Comparison of ENCODE assay signal across 8 cellular contexts in the genomic region with DNA sequence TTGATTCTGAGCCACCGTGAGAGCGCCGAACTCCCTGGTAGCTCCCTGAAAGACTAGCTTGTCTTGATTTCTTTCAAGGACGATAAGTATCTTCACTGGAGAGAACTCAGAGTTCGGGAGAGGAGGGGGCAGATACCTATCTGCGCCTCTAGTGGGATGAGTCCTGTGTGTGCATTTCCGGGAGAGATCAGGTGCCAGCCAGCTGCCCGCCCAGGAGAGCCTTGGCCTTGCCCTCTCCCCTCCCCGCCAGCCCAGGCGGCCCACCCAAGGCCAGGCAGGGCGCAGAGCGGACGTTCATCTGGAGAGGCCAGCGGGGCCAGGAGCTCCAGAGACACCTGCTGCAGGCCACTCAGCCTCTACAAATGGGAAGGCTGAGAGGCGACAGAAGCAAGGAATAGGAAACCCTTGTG. TPM values are rescaled to one million over a fixed set of nuclear protein-coding genes. Genes with fewer than 3 reads are reported as not detected.
DNase-seq lines count a peak whose midpoint lies in the region; ATAC-seq, FAIRE-seq and TF ChIP-seq lines count a peak whose summit lies in the region.

No MANE protein-coding gene starts in this region.

- H3K27ac ChIP-seq in A549 (peak overlapping the region; percentile 73 to 87), thoracic aorta (peak overlapping the region; percentile 93 to 97)

- TF ChIP-seq EP300 in A549 (IDR thresholded peaks at IDR 0.05) (no peak), Ishikawa (IDR thresholded peaks at IDR 0.05; ENCODE audit: borderline replicate concordance) (no peak)

- H3K27me3 ChIP-seq in thoracic aorta (replicated peaks; ENCODE audit: insufficient read depth) = no peaks in the 10 kb centered on the region

- TF ChIP-seq RAD21 in A549 (conservative IDR thresholded peaks at IDR 0.05 in 1 of 2, IDR thresholded peaks at IDR 0.05 in 1 of 2) = no peak
- TF ChIP-seq RAD21 in Ishikawa (IDR thresholded peaks at IDR 0.05; ENCODE audit: low read depth) = no peak

- peaks cover 24% of the 10 kb centered on the region for H3K4me1 ChIP-seq in A549
- peaks cover 41 to 59% of the 10 kb centered on the region in 2 donors for H3K4me1 ChIP-seq in thoracic aorta (ENCODE audit: control insufficient read depth in 1 of 2, low read depth in 2 of 2)

- DNase-seq in A549 (ENCODE audit: low read depth in 1 of 2, low spot score in 1 of 2) = peak; percentile 67 to 68
- DNase-seq in astrocyte of the hippocampus (ENCODE audit: low read depth, low spot score) = peak; percentile 30
- DNase-seq in left colon = peak; percentile 79 to 86
- DNase-seq in thoracic aorta (ENCODE audit: low spot score) = no peak
- no peak for DNase-seq in stimulated activated CD4-positive, alpha-beta T cell treated with anti-CD3 and anti-CD28 coated beads, Interleukin-4, amount 100 ng/mL, for 4 hours
- DNase-seq in H54 (ENCODE audit: insufficient read length, low spot score) = no peak

- intact Hi-C loops in left colon (cut with DNase I, micrococcal nuclease) = no loop called here

- peak; percentile 77 to 78 for ATAC-seq in A549
- ATAC-seq in left colon = peak; percentile 73
- no peak for ATAC-seq in thoracic aorta (ENCODE audit: insufficient number of reproducible peaks, low FRiP score, low read depth)
- ATAC-seq in GM21529 (IDR thresholded peaks at IDR 0.05; ENCODE audit: unreplicated experiment) = no peak

- H3K9me3 ChIP-seq in A549 (no peaks in the 10 kb centered on the region), thoracic aorta (no peaks in the 10 kb centered on the region)

- no peaks in the 10 kb centered on the region for H3K36me3 ChIP-seq in thoracic aorta

- H3K4me2 ChIP-seq in A549 = peak overlapping the region; percentile 93

- TF ChIP-seq CTCF in A549 (IDR thresholded peaks at IDR 0.05) (no peak), thoracic aorta (IDR thresholded peaks at IDR 0.05) (no peak)

- CTCF ChIA-PET in A549 (lab: Yijun Ruan, JAX) = interaction anchor here (0.7 to 32.3 kb wide), 18 partner anchors 9 to 213 kb away, joined by 3 to 529 read pairs (median 5); no protein-coding TSS in a partner anchor

- TF ChIP-seq POLR2A in A549 (IDR thresholded peaks at IDR 0.05; ENCODE audit: low read length) = no peak
- no peak for TF ChIP-seq POLR2A in H54 (IDR thresholded peaks at IDR 0.05; ENCODE audit: low read depth, low read length)

- FAIRE-seq in A549 (lab: Jason Lieb, UNC) (no peak), H54 (lab: Jason Lieb, UNC) (no peak)

- POLR2A ChIA-PET in A549 (lab: Yijun Ruan, JAX) = interaction anchor here (1.2 to 2.1 kb wide), 5 partner anchors 14 to 269 kb away, joined by 3 to 7 read pairs (median 3); a partner anchor contains a TSS

- H3K4me3 ChIP-seq in A549 (peak overlapping the region; percentile 65), thoracic aorta (peak overlapping the region; percentile 95)

- WGBS in A549 (ENCODE audit: missing lambda C conversion rate) = 34% methylated on average over 10 of the region's 15 CpGs

TF ChIP-seq in A549, 52 proteins besides CTCF, POLR2A, EP300 and RAD21:
- TF ChIP-seq HEYL (CRISPR knock-in tag; IDR thresholded peaks at IDR 0.05) (no peak), FOSL2 (IDR thresholded peaks at IDR 0.05) (no peak), FOSL2 (CRISPR knock-in tag; IDR thresholded peaks at IDR 0.05) (no peak), SREBF2 (IDR thresholded peaks at IDR 0.05) (no peak), CBX2 (IDR thresholded peaks at IDR 0.05; ENCODE audit: borderline replicate concordance, low read depth) (no peak), POLR2AphosphoS2 (conservative IDR thresholded peaks at IDR 0.05; ENCODE audit: low read length) (no peak), CHD2 (IDR thresholded peaks at IDR 0.05; ENCODE audit: low read length, partially characterized antibody) (no peak)
- TF ChIP-seq, protein P1, sequence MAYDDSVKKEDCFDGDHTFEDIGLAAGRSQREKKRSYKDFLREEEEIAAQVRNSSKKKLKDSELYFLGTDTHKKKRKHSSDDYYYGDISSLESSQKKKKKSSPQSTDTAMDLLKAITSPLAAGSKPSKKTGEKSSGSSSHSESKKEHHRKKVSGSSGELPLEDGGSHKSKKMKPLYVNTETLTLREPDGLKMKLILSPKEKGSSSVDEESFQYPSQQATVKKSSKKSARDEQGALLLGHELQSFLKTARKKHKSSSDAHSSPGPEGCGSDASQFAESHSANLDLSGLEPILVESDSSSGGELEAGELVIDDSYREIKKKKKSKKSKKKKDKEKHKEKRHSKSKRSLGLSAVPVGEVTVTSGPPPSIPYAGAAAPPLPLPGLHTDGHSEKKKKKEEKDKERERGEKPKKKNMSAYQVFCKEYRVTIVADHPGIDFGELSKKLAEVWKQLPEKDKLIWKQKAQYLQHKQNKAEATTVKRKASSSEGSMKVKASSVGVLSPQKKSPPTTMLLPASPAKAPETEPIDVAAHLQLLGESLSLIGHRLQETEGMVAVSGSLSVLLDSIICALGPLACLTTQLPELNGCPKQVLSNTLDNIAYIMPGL (CRISPR knock-in tag; IDR thresholded peaks at IDR 0.05; ENCODE audit: borderline replicate concordance) = no peak

TF ChIP-seq in Ishikawa, 13 proteins besides CTCF, POLR2A, EP300 and RAD21:
- TF ChIP-seq, protein P2, sequence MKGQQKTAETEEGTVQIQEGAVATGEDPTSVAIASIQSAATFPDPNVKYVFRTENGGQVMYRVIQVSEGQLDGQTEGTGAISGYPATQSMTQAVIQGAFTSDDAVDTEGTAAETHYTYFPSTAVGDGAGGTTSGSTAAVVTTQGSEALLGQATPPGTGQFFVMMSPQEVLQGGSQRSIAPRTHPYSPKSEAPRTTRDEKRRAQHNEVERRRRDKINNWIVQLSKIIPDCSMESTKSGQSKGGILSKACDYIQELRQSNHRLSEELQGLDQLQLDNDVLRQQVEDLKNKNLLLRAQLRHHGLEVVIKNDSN (IDR thresholded peaks at IDR 0.05) = peak; percentile 56; the same call in 1 of the 2 replicates
- no peak for TF ChIP-seq CEBPB (IDR thresholded peaks at IDR 0.05)
- TF ChIP-seq TAF1 (IDR thresholded peaks at IDR 0.05; ENCODE audit: low read depth) = peak; percentile 36; the same call in 1 of the 2 replicates
TF ChIP-seq in Ishikawa: peak in this region for 2.

RNA-seq across cellular contexts. Expression of a gene that starts 1.0 kb away (rescaled TPM):
- 173 and 185 TPM in 2 replicates for polyA plus RNA-seq in A549 (2011; rRNA removed)
- polyA plus RNA-seq in A549 (2012; cell fraction: cytosol; rRNA removed) = 110 and 132 TPM in 2 replicates
- 115 and 147 TPM in 2 replicates for polyA plus RNA-seq in A549 (2012; cell fraction: nucleus; rRNA removed)
- polyA plus RNA-seq in A549 (2017; fragmentation: RNase III; extraction: RNeasy Plus Mini Kit Qiagen cat#74134 plus additional on column Dnase treatment) = 109 to 122 TPM (median 116 TPM) in 3 replicates
- polyA minus RNA-seq in A549 (2011; rRNA and poly(A)+ RNA removed) = 85.5 and 116 TPM in 2 replicates
- 100 to 1,000 TPM; 574 to 766 TPM for total RNA-seq in left colon
- 100 to 1,000 TPM; 249 to 300 TPM for total RNA-seq in thoracic aorta

Comparison
In these comparisons a context has a peak if more than half of its experiments do, and no peak if none do; other contexts are left out.
1. ATAC-seq: peak in A549 (2 of 2) and left colon (single experiment); none in thoracic aorta (single experiment) and GM21529 (single experiment).
2. DNase-seq: peak in A549 (2 of 2), astrocyte of the hippocampus (single experiment) and left colon (2 of 2); none in thoracic aorta (single experiment), stimulated activated CD4-positive, alpha-beta T cell treated with anti-CD3 and anti-CD28 coated beads, Interleukin-4, amount 100 ng/mL, for 4 hours (0 of 2) and H54 (single experiment).